ENCODE assay signal across 11 cellular contexts in the genomic region with DNA sequence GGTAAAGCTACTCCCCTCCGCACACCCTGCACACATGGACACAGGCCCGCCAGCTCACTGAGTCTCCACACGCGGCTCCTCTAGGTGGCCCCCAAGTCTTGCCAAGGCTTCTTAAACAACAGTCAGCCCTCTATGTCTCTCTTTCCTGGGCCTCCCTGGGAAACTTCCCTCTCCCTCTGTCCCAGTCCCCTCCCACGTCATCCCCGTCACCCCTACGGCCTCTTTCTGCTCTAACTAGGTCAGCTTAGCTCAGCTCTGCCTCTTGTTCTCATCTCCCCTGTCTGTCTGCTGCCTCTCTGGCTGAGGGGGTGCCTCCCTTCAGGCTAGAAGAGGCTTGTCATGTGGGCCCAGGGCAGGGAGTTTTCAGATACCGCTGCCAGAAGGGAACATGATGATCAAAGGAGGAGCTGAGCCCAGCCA. TPM values are rescaled to one million over a fixed set of nuclear protein-coding genes. Genes with fewer than 3 reads are reported as not detected.
DNase-seq lines count a peak whose midpoint lies in the region; ATAC-seq lines count a peak whose summit lies in the region.
"Had no signal": no experiment of that assay in that cellular context is flagged by ENCODE, and none has a peak within 500 bp of the region (broad histone marks: within the 10 kb centered on the region; RNA-seq: fewer than 3 reads in every experiment).

No MANE protein-coding gene starts in this region.

- no peaks in the 10 kb centered on the region for H3K9me3 Mint-ChIP-seq in effector memory CD8-positive, alpha-beta T cell
- H3K9me3 Mint-ChIP-seq in naive thymus-derived CD8-positive, alpha-beta T cell, result no peaks in the 10 kb centered on the region

- H3K27ac Mint-ChIP-seq in T-helper 17 cell, result peak overlapping the region; percentile 95
- peak overlapping the region in 1 of 2 donors; percentile 46 for H3K27ac Mint-ChIP-seq in effector memory CD8-positive, alpha-beta T cell
- H3K27ac Mint-ChIP-seq in naive thymus-derived CD8-positive, alpha-beta T cell, result peak overlapping the region; percentile 55 to 94 (median 90)

- DNase-seq in Ammon's horn (ENCODE audit: low spot score) (peak; percentile 10), T-helper 17 cell (peak; percentile 23 to 62 (median 34)), NCI-H345 treated with DMSO at 0.1 percent for 48 hours (lab: John Stamatoyannopoulos, UW; ENCODE audit: unreplicated experiment) (no peak), NCI-H146 (lab: John Stamatoyannopoulos, UW) (no peak), NCI-H187 treated with DMSO at 0.1 percent for 48 hours (lab: John Stamatoyannopoulos, UW) (no peak), UCSD-AML1 (lab: John Stamatoyannopoulos, UW; ENCODE audit: unreplicated experiment) (no peak)
- no peak for DNase-seq in effector memory CD8-positive, alpha-beta T cell
- DNase-seq in naive thymus-derived CD8-positive, alpha-beta T cell, result peak in 9 of 10 donors; percentile 22 to 69 (median 40)
- DNase-seq: NCI-H774 had no signal

- peak overlapping the region; percentile 50 for H3K4me3 Mint-ChIP-seq in T-helper 17 cell
- no peak overlapping the region for H3K4me3 Mint-ChIP-seq in effector memory CD8-positive, alpha-beta T cell
- peak overlapping the region in 8 of 10 donors; percentile 6 to 62 (median 22) for H3K4me3 Mint-ChIP-seq in naive thymus-derived CD8-positive, alpha-beta T cell

- peaks cover under 1% of the 10 kb centered on the region for H3K36me3 Mint-ChIP-seq in T-helper 17 cell (ENCODE audit: low read depth)
- H3K36me3 Mint-ChIP-seq in effector memory CD8-positive, alpha-beta T cell (ENCODE audit: insufficient read depth), result peaks cover 52% of the 10 kb centered on the region
- H3K36me3 Mint-ChIP-seq in naive thymus-derived CD8-positive, alpha-beta T cell, result peaks cover 0 to 78% (median 9%) of the 10 kb centered on the region in 3 donors

- H3K4me1 Mint-ChIP-seq in T-helper 17 cell, result peaks cover 23% of the 10 kb centered on the region
- peaks cover 10% of the 10 kb centered on the region in 2 donors for H3K4me1 Mint-ChIP-seq in effector memory CD8-positive, alpha-beta T cell (ENCODE audit: low read depth in 2 of 2)
- peaks cover 16 to 32% (median 28%) of the 10 kb centered on the region in 4 donors for H3K4me1 Mint-ChIP-seq in naive thymus-derived CD8-positive, alpha-beta T cell

- ATAC-seq in T-helper 17 cell, result peak; percentile 92
- ATAC-seq in effector memory CD8-positive, alpha-beta T cell (replicated peaks), result peak; percentile 52
- ATAC-seq in naive thymus-derived CD8-positive, alpha-beta T cell, result peak; percentile 83 to 90

- H3K27me3 Mint-ChIP-seq in T-helper 17 cell, result no peaks in the 10 kb centered on the region
- no peaks in the 10 kb centered on the region for H3K27me3 Mint-ChIP-seq in effector memory CD8-positive, alpha-beta T cell
- no peaks in the 10 kb centered on the region for H3K27me3 Mint-ChIP-seq in naive thymus-derived CD8-positive, alpha-beta T cell

- POLR2A ChIA-PET in naive thymus-derived CD8-positive, alpha-beta T cell (lab: Charles Lee), result interaction anchor here (0.7 to 2.1 kb wide), 5 partner anchors 22 to 73 kb away, joined by 3 to 12 read pairs (median 4); partner anchors contain the start of gene SEPTIN6

- no peaks in the 10 kb centered on the region for H3K9me3 ChIP-seq in T-helper 17 cell (ENCODE audit: control insufficient read depth, low read length, poor library complexity, severe bottlenecking)
- H3K9me3 ChIP-seq: breast epithelium, neutrophil had no signal

RNA-seq across cellular contexts. Expression of gene SEPTIN6, which starts 38.8 kb away (rescaled TPM):
- 100 to 1,000 TPM; 150 to 163 TPM for total RNA-seq in T-helper 17 cell
- total RNA-seq in naive thymus-derived CD8-positive, alpha-beta T cell, result 100 to 1,000 TPM; 234 to 235 TPM
- 100 to 1,000 TPM; 161 to 269 (median 226) TPM for polyA plus RNA-seq in naive thymus-derived CD8-positive, alpha-beta T cell

RNA-seq across cellular contexts. Expression of gene NKRF, which starts 47.9 kb away (rescaled TPM):
- total RNA-seq in T-helper 17 cell, result 10 to 100 TPM in 1 of 2 donors, 1 to 10 TPM in 1; 9.9 to 10.8 TPM
- total RNA-seq in naive thymus-derived CD8-positive, alpha-beta T cell, result 10 to 100 TPM; 14.4 to 14.6 TPM
- polyA plus RNA-seq in naive thymus-derived CD8-positive, alpha-beta T cell, result 1 to 10 TPM; 4.8 to 8.5 (median 6.8) TPM

Comparison
In these comparisons a context has a peak if more than half of its experiments do, and no peak if none do; other contexts are left out.
1. DNase-seq: peak in Ammon's horn (single experiment), T-helper 17 cell (3 of 3) and naive thymus-derived CD8-positive, alpha-beta T cell (9 of 10); none in effector memory CD8-positive, alpha-beta T cell (0 of 3), NCI-H345 treated with DMSO at 0.1 percent for 48 hours (single experiment), NCI-H146 (single experiment), NCI-H187 treated with DMSO at 0.1 percent for 48 hours (single experiment) and UCSD-AML1 (single experiment).
2. H3K4me3 Mint-ChIP-seq: peak in T-helper 17 cell (single experiment) and naive thymus-derived CD8-positive, alpha-beta T cell (8 of 10); none in effector memory CD8-positive, alpha-beta T cell (0 of 2).
3. Peak in every context shown above with its lines, with median percentiles within 50 percentile points of each other: ATAC-seq.